Comparison of ENCODE assay signal across 12 cellular contexts in genomic region chr13:108755084-108755483, GRCh38.
"Had no signal": no experiment of that assay in that cellular context is flagged by ENCODE, and none has a peak within 500 bp of the region (broad histone marks: within the 10 kb centered on the region; RNA-seq: fewer than 3 reads in every experiment).

No MANE protein-coding gene starts in this region.

- DNase-seq: activated CD4-positive, alpha-beta T cell treated with anti-CD3 and anti-CD28 coated beads, Interleukin-2, amount 10 ng/mL, durations not matched to agents 24 days and 14 days; activated CD8-positive, alpha-beta memory T cell treated with anti-CD3 and anti-CD28 coated beads for 24 hours; activated naive CD4-positive, alpha-beta T cell treated with anti-CD3 and anti-CD28 coated beads, Interleukin-2, amount 10 ng/mL, durations not matched to agents 7 days and 5 days; foreskin keratinocyte; head of caudate nucleus; nephron progenitor cell; stimulated activated CD4-positive, alpha-beta T cell treated with anti-CD3 and anti-CD28 coated beads, Interleukin-2, amount 100 ng/mL, for 48 hours; stimulated activated naive CD8-positive, alpha-beta T cell treated with anti-CD3 and anti-CD28 coated beads, Interleukin-15, Interleukin-2, amounts not matched to agents 100 U/mL and 50 U/mL, for 24 hours; WERI-Rb-1 had no signal

- H3K27ac ChIP-seq: cardiac muscle cell, esophagus muscularis mucosa, foreskin keratinocyte, WERI-Rb-1 had no signal

- H3K4me1 ChIP-seq: esophagus muscularis mucosa, foreskin keratinocyte had no signal

- ATAC-seq: activated T-helper 17 cell treated with anti-CD3 and anti-CD28 coated beads, Interleukin-2, amount 50 U/mL, for 72 hours; foreskin keratinocyte; stimulated activated naive CD8-positive, alpha-beta T cell treated with anti-CD3 and anti-CD28 coated beads, Interleukin-15, Interleukin-2, amounts not matched to agents 100 U/mL and 50 U/mL, for 24 hours had no signal

- H3K36me3 ChIP-seq: cardiac muscle cell, esophagus muscularis mucosa, WERI-Rb-1 had no signal

- H3K4me3 ChIP-seq: cardiac muscle cell, esophagus muscularis mucosa had no signal

- H3K9me3 ChIP-seq: esophagus muscularis mucosa had no signal

- H3K27me3 ChIP-seq: cardiac muscle cell, esophagus muscularis mucosa, foreskin keratinocyte had no signal
